8 cellular contexts compared by ENCODE assay signal in the genomic region with DNA sequence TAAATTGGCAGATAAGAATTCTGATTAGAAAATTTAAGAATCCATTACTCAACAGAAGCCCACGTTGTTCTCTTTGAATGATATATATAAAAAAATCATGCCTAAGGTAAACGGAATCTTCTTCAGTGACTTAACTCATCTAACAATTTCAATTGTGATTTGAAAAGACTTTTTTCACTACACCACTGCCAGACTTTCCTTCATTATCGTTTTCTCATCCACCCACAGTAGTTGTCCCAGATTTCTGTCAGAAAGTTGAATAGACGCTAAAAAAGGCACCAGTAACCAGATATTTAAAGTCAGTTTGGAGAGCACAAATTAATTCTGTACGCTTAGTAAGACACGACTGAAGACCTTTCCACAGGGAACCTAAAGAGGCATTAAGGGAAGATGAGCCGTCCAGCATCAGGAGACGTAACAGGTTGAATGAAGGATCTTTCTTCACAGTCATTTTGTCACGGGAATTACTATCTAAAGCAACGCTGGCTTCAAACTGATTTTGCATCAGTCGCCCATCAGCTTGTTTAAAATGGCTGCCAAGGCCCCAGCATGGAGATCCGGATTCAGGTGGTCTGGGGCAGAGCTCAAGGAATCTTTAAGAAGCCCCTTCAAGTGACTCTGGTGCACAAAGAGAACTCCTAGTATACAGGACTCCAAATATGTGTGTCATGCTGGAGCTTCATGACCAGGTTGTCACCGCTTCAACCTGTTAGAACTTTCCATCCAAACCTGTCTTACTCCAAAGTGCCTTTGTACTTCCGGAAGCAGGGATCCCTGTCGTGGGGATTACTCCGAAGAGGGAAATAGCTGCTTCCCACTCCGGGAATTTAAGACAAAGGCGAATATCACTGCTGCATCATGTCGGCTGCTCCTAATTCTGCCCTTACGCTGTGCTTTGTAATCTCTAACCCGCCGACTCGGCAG. TPM values are rescaled to one million over a fixed set of nuclear protein-coding genes. Genes with fewer than 3 reads are reported as not detected.
DNase-seq lines count a peak whose midpoint lies in the region; ATAC-seq and TF ChIP-seq lines count a peak whose summit lies in the region.

No MANE protein-coding gene starts in this region.

- H3K4me2 ChIP-seq in SK-N-SH, result peak overlapping the region; percentile 87

- WGBS in SK-N-SH (ENCODE audit: low lambda C conversion rate), result 34% methylated on average over 22 of the region's 23 CpGs

- H3K27me3 Mint-ChIP-seq in nephron (ENCODE audit: low read depth), result peaks cover 21% of the 10 kb centered on the region

- peaks cover 49% of the 10 kb centered on the region for H3K79me2 ChIP-seq in SK-N-SH (ENCODE audit: insufficient read depth)

- H3K4me1 Mint-ChIP-seq in nephron, result peaks cover 43% of the 10 kb centered on the region

- H3K27ac Mint-ChIP-seq in nephron, result peak overlapping the region; percentile 98 to 99 (median 99)

- H3K36me3 Mint-ChIP-seq in nephron (ENCODE audit: low read depth), result peaks cover 21% of the 10 kb centered on the region

- TF ChIP-seq CTCF in 22Rv1 (IDR thresholded peaks at IDR 0.05) (no peak), GM12865 (IDR thresholded peaks at IDR 0.05; ENCODE audit: insufficient read depth, low read depth, low read length, missing control alignments) (no peak), SK-N-SH (IDR thresholded peaks at IDR 0.05) (no peak), epithelial cell of proximal tubule (conservative IDR thresholded peaks at IDR 0.05; ENCODE audit: low read depth, low read length) (no peak), nephron (IDR thresholded peaks at IDR 0.05; ENCODE audit: unreplicated experiment in 3 of 3) (no peak)

- peak overlapping the region; percentile 79 for H3K9ac ChIP-seq in SK-N-SH

- no peaks in the 10 kb centered on the region for H3K9me2 ChIP-seq in SK-N-SH

- no peaks in the 10 kb centered on the region for H3K9me3 ChIP-seq in SK-N-SH

- peaks cover 0 to 13% of the 10 kb centered on the region in 2 experiments; a peak in 3 of 4 replicates for H3K4me1 ChIP-seq in SK-N-SH (ENCODE audit: control insufficient read depth in 1 of 2, insufficient read depth in 2 of 2, low read depth in 1 of 2, low read length in 1 of 2)

- no peaks in the 10 kb centered on the region for H3K27me3 ChIP-seq in SK-N-SH (ENCODE audit: insufficient read depth)

- H3F3A ChIP-seq in SK-N-SH (replicated peaks; ENCODE audit: insufficient read depth), result peaks cover 9% of the 10 kb centered on the region

- peak; percentile 51 for DNase-seq in GM12865 (ENCODE audit: low read depth)
- DNase-seq in SK-N-SH, result peak; percentile 34
- no peak for DNase-seq in epithelial cell of proximal tubule (ENCODE audit: low read depth)
- DNase-seq in NCI-H2029 treated with DMSO at 0.1 percent for 48 hours (lab: John Stamatoyannopoulos, UW), result no peak
- no peak for DNase-seq in SIG-M5 (lab: John Stamatoyannopoulos, UW)

- peak overlapping the region; percentile 97 to 98 (median 97) for H3K4me3 Mint-ChIP-seq in nephron

- H3K4me3 ChIP-seq in GM12865 (ENCODE audit: low read depth, low read length) (peak overlapping the region; percentile 95), SK-N-SH (ENCODE audit: low read depth in 2 of 2, low read length in 1 of 2) (peak overlapping the region; percentile 85 to 89), epithelial cell of proximal tubule (ENCODE audit: low read depth, low read length) (peak overlapping the region; percentile 65)

- H3K36me3 ChIP-seq in SK-N-SH (replicated peaks in 1 of 2; ENCODE audit: control insufficient read depth in 1 of 2, insufficient read depth in 2 of 2, low read length in 1 of 2), result peaks cover 3 to 15% of the 10 kb centered on the region in 2 experiments

- TF ChIP-seq RAD21 in SK-N-SH (IDR thresholded peaks at IDR 0.05; ENCODE audit: low read length), result no peak

- CTCF ChIA-PET in SK-N-SH (lab: Yijun Ruan, JAX), result interaction anchor here (0.7 to 3.5 kb wide), 8 partner anchors 9 to 158 kb away, joined by 3 to 16 read pairs (median 4); no protein-coding TSS in a partner anchor

- peak overlapping the region; percentile 82 for H3K27ac ChIP-seq in 22Rv1
- H3K27ac ChIP-seq in SK-N-SH (ENCODE audit: low read depth in 2 of 2, low read length in 1 of 2), result peak overlapping the region; percentile 87 to 91

- no peak for ATAC-seq in HG03095 (IDR thresholded peaks at IDR 0.05; ENCODE audit: unreplicated experiment)

- H4K20me1 ChIP-seq in SK-N-SH (ENCODE audit: insufficient read depth), result peaks cover 5% of the 10 kb centered on the region; the same call in 1 of the 2 replicates

- peak overlapping the region; percentile 74 for H2AFZ ChIP-seq in SK-N-SH (ENCODE audit: low read depth)

- POLR2A ChIA-PET in SK-N-SH (lab: Yijun Ruan, JAX), result interaction anchor here (0.6 kb wide), 1 partner anchor 36 kb away, joined by 3 read pairs; no protein-coding TSS in a partner anchor

- no peak for TF ChIP-seq EP300 in SK-N-SH (IDR thresholded peaks at IDR 0.05; ENCODE audit: borderline replicate concordance in 1 of 2, low read depth in 1 of 2, low read length in 1 of 2)

- no peaks in the 10 kb centered on the region for H3K9me3 Mint-ChIP-seq in nephron

TF ChIP-seq in SK-N-SH, 30 proteins besides CTCF, POLR2A, EP300 and RAD21 (continues in another document):
- TF ChIP-seq POLR2AphosphoS5 (IDR thresholded peaks at IDR 0.05; ENCODE audit: low read depth, low read length) (no peak), CHD2 (IDR thresholded peaks at IDR 0.05; ENCODE audit: low read length, partially characterized antibody) (no peak), RFX5 (IDR thresholded peaks at IDR 0.05; ENCODE audit: low read length) (no peak), MEF2A (IDR thresholded peaks at IDR 0.05; ENCODE audit: borderline replicate concordance, low read depth) (no peak), GATA2 (CRISPR knock-in tag; IDR thresholded peaks at IDR 0.05) (no peak), RCOR1 (IDR thresholded peaks at IDR 0.05; ENCODE audit: low read length) (no peak), TAF1 (IDR thresholded peaks at IDR 0.05; ENCODE audit: borderline replicate concordance, low read depth, low read length) (0 out of 2 replicates have a peak, but pooled peaks have one; percentile 38), USF2 (IDR thresholded peaks at IDR 0.05; ENCODE audit: borderline replicate concordance, low read depth, low read length) (no peak), FOXM1 (IDR thresholded peaks at IDR 0.05; ENCODE audit: low read depth) (no peak), SMC3 (IDR thresholded peaks at IDR 0.05; ENCODE audit: low read depth, low read length) (no peak), JUND (IDR thresholded peaks at IDR 0.05) (no peak), REST (IDR thresholded peaks at IDR 0.05; ENCODE audit: low read depth, low read length) (no peak), FOSL2 (IDR thresholded peaks at IDR 0.05; ENCODE audit: borderline replicate concordance, low read depth) (no peak), ELF1 (IDR thresholded peaks at IDR 0.05) (peak; percentile 30; the same call in 1 of the 2 replicates)

RNA-seq across cellular contexts. Expression of gene HIGD1A, which starts 1.2 kb away (rescaled TPM):
- 72.1 and 112 TPM in 2 replicates for polyA plus RNA-seq in SK-N-SH (2012; rRNA removed)
- 147 and 222 TPM in 2 replicates for polyA plus RNA-seq in SK-N-SH (2012; cell fraction: cytosol; rRNA removed)
- polyA plus RNA-seq in SK-N-SH (2012; cell fraction: nucleus; rRNA removed), result 13.6 and 31.7 TPM in 2 replicates
- total RNA-seq in epithelial cell of proximal tubule, result 246 and 247 TPM in 2 replicates

RNA-seq across cellular contexts. Expression of gene ACKR2, which starts 6.1 kb away (rescaled TPM):
- 0.10 and 0.11 TPM in 2 replicates for polyA plus RNA-seq in SK-N-SH (2012; rRNA removed)
- polyA plus RNA-seq in SK-N-SH (2012; cell fraction: cytosol; rRNA removed), result 0.03 and 0.09 TPM in 2 replicates
- 0.21 and 0.22 TPM in 2 replicates for polyA plus RNA-seq in SK-N-SH (2012; cell fraction: nucleus; rRNA removed)
- 2.8 and 6.1 TPM in 2 replicates for total RNA-seq in epithelial cell of proximal tubule

RNA-seq across cellular contexts. Expression of gene CCDC13, which starts 30.1 kb away (rescaled TPM):
- 0.66 and 1.3 TPM in 2 replicates for polyA plus RNA-seq in SK-N-SH (2012; rRNA removed)
- 0.37 and 0.82 TPM in 2 replicates for polyA plus RNA-seq in SK-N-SH (2012; cell fraction: cytosol; rRNA removed)
- 2.9 and 3.2 TPM in 2 replicates for polyA plus RNA-seq in SK-N-SH (2012; cell fraction: nucleus; rRNA removed)
- total RNA-seq in epithelial cell of proximal tubule, result 0.65 and 1.7 TPM in 2 replicates

Comparison
In these comparisons a context has a peak if more than half of its experiments do, and no peak if none do; other contexts are left out.
1. DNase-seq: peak in GM12865 (single experiment) and SK-N-SH (single experiment); none in epithelial cell of proximal tubule (single experiment), NCI-H2029 treated with DMSO at 0.1 percent for 48 hours (single experiment) and SIG-M5 (single experiment).
2. Peak in every context shown above with its lines, with median percentiles within 50 percentile points of each other: H3K4me3 ChIP-seq.